ENCODE assay signal across 6 cellular contexts in genomic region chr17:81223758-81224122, GRCh38.
A peak's percentile ranks its signal among the peaks of the same experiment; 100 is the strongest.
DNase-seq lines count a peak whose midpoint lies in the region; FAIRE-seq and TF ChIP-seq lines count a peak whose summit lies in the region.

No MANE protein-coding gene starts in this region.

- no peak for FAIRE-seq in D721Med (lab: Jason Lieb, UNC)

- DNase-seq in COLO668 (lab: John Stamatoyannopoulos, UW; ENCODE audit: unreplicated experiment) (peak; percentile 19), NOMO-1 (lab: John Stamatoyannopoulos, UW; ENCODE audit: unreplicated experiment in 2 of 2) (peak; percentile 43 to 85), inferior parietal cortex (ENCODE audit: extremely low spot score) (peak; percentile 13), NCI-H526 (lab: John Stamatoyannopoulos, UW) (no peak), D721Med (ENCODE audit: insufficient read length, low spot score) (no peak), NCI-H510A treated with DMSO at 0.1 percent for 48 hours (lab: John Stamatoyannopoulos, UW) (no peak)

- no peak for TF ChIP-seq CTCF in D721Med (IDR thresholded peaks at IDR 0.05; ENCODE audit: insufficient read depth, missing control alignments)

Comparison
In these comparisons a context has a peak if more than half of its experiments do, and no peak if none do; other contexts are left out.
1. DNase-seq: peak in COLO668 (single experiment), NOMO-1 (2 of 2) and inferior parietal cortex (single experiment); none in NCI-H526 (0 of 2), D721Med (single experiment) and NCI-H510A treated with DMSO at 0.1 percent for 48 hours (single experiment).